Comparison of ENCODE assay signal across 1 cellular context in genomic region chr1:160581970-160582369, GRCh38.
TF ChIP-seq lines count a peak whose summit lies in the region.

No MANE protein-coding gene starts in this region.

TF ChIP-seq in HepG2, 621 proteins besides CTCF, POLR2A, EP300 and RAD21:
- TF ChIP-seq ONECUT2 (CRISPR knock-in tag; IDR thresholded peaks at IDR 0.05), result 0 out of 2 replicates have a peak, but pooled peaks have one; percentile 28
- no peak for TF ChIP-seq ZNF407 (CRISPR knock-in tag; IDR thresholded peaks at IDR 0.05; ENCODE audit: not compliant biosample characterization)
- TF ChIP-seq NR2F1 (CRISPR knock-in tag; IDR thresholded peaks at IDR 0.05), result no peak
- TF ChIP-seq PAXIP1 (CRISPR knock-in tag; conservative IDR thresholded peaks at IDR 0.05), result 0 out of 2 replicates have a peak, but pooled peaks have one; percentile 25
- no peak for TF ChIP-seq MYPOP (CRISPR knock-in tag; IDR thresholded peaks at IDR 0.05)
- no peak for TF ChIP-seq REST (IDR thresholded peaks at IDR 0.05; ENCODE audit: borderline replicate concordance in 1 of 2, low read depth in 1 of 2, low read length in 2 of 2)
- no peak for TF ChIP-seq ARNTL (CRISPR knock-in tag; IDR thresholded peaks at IDR 0.05)
- TF ChIP-seq PITX1 (CRISPR knock-in tag; IDR thresholded peaks at IDR 0.05), result no peak
- peak; percentile 22; the same call in 1 of the 2 replicates for TF ChIP-seq SALL1 (CRISPR knock-in tag; IDR thresholded peaks at IDR 0.05)
- TF ChIP-seq FOXP1 (IDR thresholded peaks at IDR 0.05), result no peak
- TF ChIP-seq FOXP1 (CRISPR knock-in tag; IDR thresholded peaks at IDR 0.05), result 0 out of 2 replicates have a peak, but pooled peaks have one; percentile 20
